Comparison of ENCODE assay signal across 19 cellular contexts in genomic region chr17:81129289-81129688, GRCh38. TPM values are rescaled to one million over a fixed set of nuclear protein-coding genes. Genes with fewer than 3 reads are reported as not detected.
DNase-seq lines count a peak whose midpoint lies in the region; ATAC-seq, FAIRE-seq and TF ChIP-seq lines count a peak whose summit lies in the region.
"Had no signal": no experiment of that assay in that cellular context is flagged by ENCODE, and none has a peak within 500 bp of the region (broad histone marks: within the 10 kb centered on the region; RNA-seq: fewer than 3 reads in every experiment).

No MANE protein-coding gene starts in this region.

- H3K27ac ChIP-seq in Panc1 (ENCODE audit: low read length) (no peak overlapping the region), H1 (ENCODE audit: low read depth, low read length) (no peak overlapping the region)
- H3K27ac ChIP-seq in CD8-positive, alpha-beta T cell (ENCODE audit: low read depth, low read length), result no peak overlapping the region
- H3K27ac ChIP-seq: body of pancreas, left lung had no signal

- H4K8ac ChIP-seq in H1 (ENCODE audit: extremely low read depth, insufficient read depth, low read length), result peak overlapping the region; percentile 51

- no peaks in the 10 kb centered on the region for H3K36me3 Mint-ChIP-seq in CD8-positive, alpha-beta T cell

- no peak overlapping the region for H3K27ac Mint-ChIP-seq in CD8-positive, alpha-beta T cell
- H3K27ac Mint-ChIP-seq: stimulated activated naive CD8-positive, alpha-beta T cell treated with anti-CD3 and anti-CD28 coated beads, Interleukin-15, Interleukin-2, amounts not matched to agents 100 ng/mL and 50 ng/mL, for 24 hours; T-helper 17 cell had no signal

- no peaks in the 10 kb centered on the region for H3K36me3 ChIP-seq in Panc1 (ENCODE audit: control insufficient read depth, insufficient read depth, low read length)
- H3K36me3 ChIP-seq in H1 (ENCODE audit: control insufficient read depth in 2 of 4, insufficient read depth in 4 of 4, low read length in 3 of 4), result no peaks in the 10 kb centered on the region
- no peaks in the 10 kb centered on the region for H3K36me3 ChIP-seq in CD8-positive, alpha-beta T cell (ENCODE audit: insufficient read depth, low read length)

- DNase-seq in ELR (ENCODE audit: low read depth), result peak; percentile 20
- DNase-seq in Panc1 (ENCODE audit: low read depth, low spot score), result no peak
- peak in 1 of 2 experiments; percentile 72 for DNase-seq in H1 (ENCODE audit: low read depth in 1 of 2, low spot score in 2 of 2)
- no peak for DNase-seq in retinal pigment epithelial cell (ENCODE audit: low read depth)
- no peak for DNase-seq in CD8-positive, alpha-beta T cell
- no peak for DNase-seq in EL
- DNase-seq in pons (ENCODE audit: low spot score), result no peak
- DNase-seq: activated CD4-positive, alpha-beta T cell treated with anti-CD3 and anti-CD28 coated beads for 1 hour; activated naive CD4-positive, alpha-beta T cell; body of pancreas; effector CD4-positive, alpha-beta T cell; HCEC 1CT; left lung; NCI-H1092; T-helper 17 cell had no signal

- 79% methylated on average over 11 of the region's 11 CpGs; no CpG with 5 or more reads in 1 of the 2 experiments for WGBS in H1 (ENCODE audit: extremely low coverage in 1 of 2, insufficient coverage in 1 of 2, insufficient read length in 1 of 2, insufficient replicate concordance in 2 of 2, low coverage in 1 of 2, low lambda C conversion rate in 2 of 2, missing lambda C conversion rate in 1 of 2), 2 experiments

- no peak overlapping the region for H3K14ac ChIP-seq in H1 (ENCODE audit: insufficient read length)

- H3K27me3 ChIP-seq in Panc1 (ENCODE audit: control insufficient read depth, insufficient read depth, low read length) (no peaks in the 10 kb centered on the region), H1 (replicated peaks in 1 of 4; ENCODE audit: control insufficient read depth in 3 of 4, extremely low read depth in 1 of 4, insufficient read depth in 3 of 4, low read length in 3 of 4) (no peaks in the 10 kb centered on the region)
- no peaks in the 10 kb centered on the region for H3K27me3 ChIP-seq in CD8-positive, alpha-beta T cell (ENCODE audit: insufficient read depth, low read length)
- H3K27me3 ChIP-seq: body of pancreas, left lung had no signal

- FAIRE-seq in H1 (lab: Jason Lieb, UNC), result no peak
- FAIRE-seq: GM12892 had no signal

- H3K79me2 ChIP-seq in H1 (ENCODE audit: control insufficient read depth in 1 of 2, insufficient read depth in 2 of 2, low read length in 2 of 2), result no peaks in the 10 kb centered on the region

- no peaks in the 10 kb centered on the region for H3K79me1 ChIP-seq in H1 (ENCODE audit: low read depth, low read length)

- H4K91ac ChIP-seq in H1 (replicated peaks; ENCODE audit: insufficient read length, low read length), result no peak overlapping the region

- no peak overlapping the region for H3K4me3 Mint-ChIP-seq in CD8-positive, alpha-beta T cell
- H3K4me3 Mint-ChIP-seq: stimulated activated naive CD8-positive, alpha-beta T cell treated with anti-CD3 and anti-CD28 coated beads, Interleukin-15, Interleukin-2, amounts not matched to agents 100 ng/mL and 50 ng/mL, for 24 hours; T-helper 17 cell had no signal

- peak; percentile 32; the same call in 1 of the 2 replicates for ATAC-seq in Panc1
- no peak for ATAC-seq in CD8-positive, alpha-beta T cell
- ATAC-seq: body of pancreas, T-helper 17 cell had no signal

- no peak overlapping the region for H3K18ac ChIP-seq in H1 (ENCODE audit: extremely low read depth, low read length)

- H2BK120ac ChIP-seq in H1 (replicated peaks; ENCODE audit: low read depth, low read length), result no peak overlapping the region

- CTCF ChIA-PET in Panc1 (lab: Charles Lee) (no interaction called here), H1 (lab: Charles Lee; ENCODE audit: partially characterized antibody) (interaction anchor here (0.7 to 1.6 kb wide), 25 partner anchors 9 to 141 kb away, joined by 3 to 8 read pairs (median 3); no protein-coding TSS in a partner anchor)
- CTCF ChIA-PET in CD8-positive, alpha-beta T cell (lab: Charles Lee), result no interaction called here

- H3K4me1 Mint-ChIP-seq in CD8-positive, alpha-beta T cell (ENCODE audit: low read depth), result no peaks in the 10 kb centered on the region
- H3K4me1 Mint-ChIP-seq: T-helper 17 cell had no signal

- H3K4me3 ChIP-seq in Panc1 (ENCODE audit: low read depth in 2 of 2, low read length in 2 of 2) (no peak overlapping the region), H1 (ENCODE audit: extremely low read depth in 1 of 4, insufficient read depth in 2 of 4, low read depth in 3 of 4, low read length in 4 of 4) (no peak overlapping the region), retinal pigment epithelial cell (ENCODE audit: low read length) (no peak overlapping the region)
- H3K4me3 ChIP-seq in CD8-positive, alpha-beta T cell (ENCODE audit: low read depth, low read length), result no peak overlapping the region
- H3K4me3 ChIP-seq: body of pancreas had no signal

- TF ChIP-seq POLR2A in H1 (IDR thresholded peaks at IDR 0.05; ENCODE audit: control extremely low read depth in 1 of 2, low read depth in 2 of 2, low read length in 2 of 2), result no peak

- no peak overlapping the region for H2BK15ac ChIP-seq in H1 (ENCODE audit: low read length)

- TF ChIP-seq CTCF in Panc1 (IDR thresholded peaks at IDR 0.05), result no peak; the same call in 1 of the 2 replicates
- TF ChIP-seq CTCF in H1 (IDR thresholded peaks at IDR 0.05; ENCODE audit: control extremely low read depth in 1 of 3, insufficient read depth in 1 of 3, low read depth in 1 of 3, low read length in 3 of 3), result peak; percentile 53 to 64 (median 62)
- TF ChIP-seq CTCF in retinal pigment epithelial cell (conservative IDR thresholded peaks at IDR 0.05; ENCODE audit: low read depth, low read length), result peak; percentile 29
- no peak for TF ChIP-seq CTCF in CD8-positive, alpha-beta T cell (IDR thresholded peaks at IDR 0.05)

- no peaks in the 10 kb centered on the region for H3K23me2 ChIP-seq in H1 (ENCODE audit: low read depth, low read length)

- H3K9me3 Mint-ChIP-seq in CD8-positive, alpha-beta T cell, result no peaks in the 10 kb centered on the region
- H3K9me3 Mint-ChIP-seq: stimulated activated naive CD8-positive, alpha-beta T cell treated with anti-CD3 and anti-CD28 coated beads, Interleukin-15, Interleukin-2, amounts not matched to agents 100 ng/mL and 50 ng/mL, for 24 hours had no signal

- H2AK5ac ChIP-seq in H1 (ENCODE audit: low read depth, low read length), result no peak overlapping the region

- peaks cover 0 to 2% of the 10 kb centered on the region in 2 experiments for H4K20me1 ChIP-seq in H1 (replicated peaks in 1 of 2; ENCODE audit: control insufficient read depth in 1 of 2, insufficient read depth in 2 of 2, low read length in 2 of 2)

- H3K9me3 ChIP-seq in Panc1 (ENCODE audit: control insufficient read depth, insufficient read depth, low read depth, low read length) (no peaks in the 10 kb centered on the region), H1 (ENCODE audit: insufficient read depth in 2 of 2, low read depth in 1 of 2, low read length in 1 of 2) (no peaks in the 10 kb centered on the region)
- H3K9me3 ChIP-seq in CD8-positive, alpha-beta T cell (ENCODE audit: low read length), result no peaks in the 10 kb centered on the region
- H3K9me3 ChIP-seq: body of pancreas, left lung had no signal

- peak; percentile 72 to 77 for TF ChIP-seq RAD21 in H1 (IDR thresholded peaks at IDR 0.05 in 1 of 2, conservative IDR thresholded peaks at IDR 0.05 in 1 of 2; ENCODE audit: low read depth in 2 of 2, low read length in 2 of 2)

- intact Hi-C loops in Panc1 (cut with micrococcal nuclease; ENCODE audit: unreplicated experiment), result no loop called here
- intact Hi-C loops in CD8-positive, alpha-beta T cell (cut with DNase I, micrococcal nuclease), result no loop called here

- H3K9ac ChIP-seq in H1 (replicated peaks in 1 of 4; ENCODE audit: extremely low read depth in 1 of 4, low read depth in 3 of 4, low read length in 3 of 4), result no peak overlapping the region

- in situ Hi-C loops in Panc1 (cut with HindIII; ENCODE audit: low pct_unique_long_range_greater_than_20kb, low sequenced_read_pairs), result no loop called here

- no peak for TF ChIP-seq EP300 in H1 (IDR thresholded peaks at IDR 0.05; ENCODE audit: borderline replicate concordance in 1 of 2, low read depth in 2 of 2, low read length in 2 of 2)

- no peak overlapping the region for H2AFZ ChIP-seq in H1 (ENCODE audit: low read length)

- no peak overlapping the region for H2BK5ac ChIP-seq in H1 (ENCODE audit: low read depth, low read length)

- H3K27me3 Mint-ChIP-seq in CD8-positive, alpha-beta T cell (ENCODE audit: low read depth), result no peaks in the 10 kb centered on the region
- H3K27me3 Mint-ChIP-seq: stimulated activated naive CD8-positive, alpha-beta T cell treated with anti-CD3 and anti-CD28 coated beads, Interleukin-15, Interleukin-2, amounts not matched to agents 100 ng/mL and 50 ng/mL, for 24 hours; T-helper 17 cell had no signal

- no TSS peak for BruUV-seq in Panc1 (replicated peaks; lab: Mats Ljungman, UMichigan)

- H3K4me1 ChIP-seq in Panc1 (ENCODE audit: control insufficient read depth, insufficient read depth, low read length) (peaks cover 16% of the 10 kb centered on the region), H1 (replicated peaks in 1 of 4; ENCODE audit: control insufficient read depth in 3 of 4, insufficient read depth in 4 of 4, low read length in 3 of 4) (peaks cover 0 to 11% (median 6%) of the 10 kb centered on the region in 4 experiments; a peak in 3 of 7 replicates)
- no peaks in the 10 kb centered on the region for H3K4me1 ChIP-seq in CD8-positive, alpha-beta T cell (ENCODE audit: insufficient read depth, low read length)
- H3K4me1 ChIP-seq: body of pancreas, left lung had no signal

- H3K4ac ChIP-seq in H1 (replicated peaks; ENCODE audit: insufficient read length, low read depth, low read length), result no peak overlapping the region

- H2BK20ac ChIP-seq in H1 (ENCODE audit: low read length), result no peak overlapping the region

- H3K23ac ChIP-seq in H1 (ENCODE audit: insufficient read length), result no peak overlapping the region

- H3K4me2 ChIP-seq in H1 (ENCODE audit: insufficient read depth in 1 of 2, low read depth in 2 of 2, low read length in 2 of 2), result no peak overlapping the region

- no peak overlapping the region for H4K5ac ChIP-seq in H1 (ENCODE audit: insufficient read length, low read depth, low read length)

- POLR2A ChIA-PET in Panc1 (lab: Charles Lee) (interaction anchor here (0.6 kb wide), 1 partner anchor 19 kb away, joined by 6 read pairs; no protein-coding TSS in a partner anchor), H1 (lab: Charles Lee; ENCODE audit: partially characterized antibody) (interaction anchor here (1.3 kb wide), 1 partner anchor 10 kb away, joined by 3 read pairs; no protein-coding TSS in a partner anchor)
- POLR2A ChIA-PET in CD8-positive, alpha-beta T cell (lab: Charles Lee), result no interaction called here

- H2BK12ac ChIP-seq in H1 (ENCODE audit: low read depth, low read length), result no peak overlapping the region

- no peak overlapping the region for H3K56ac ChIP-seq in H1 (replicated peaks; ENCODE audit: insufficient read length, low read depth, low read length)

RNA-seq across cellular contexts. Expression of gene PVALEF, which starts 36.0 kb away (rescaled TPM):
- not detected for total RNA-seq in Panc1 (2021; ENCODE audit: unreplicated experiment)
- polyA plus RNA-seq in Panc1 (2012; ENCODE audit: insufficient read length), result not detected
- not detected in 2 replicates for total RNA-seq in H1 (2021; fragmentation: NEBNext Ultra II Directional; extraction: Animal tissue kit (Norgen Biotek cat#: 25700))
- 0.03 and 0.05 TPM in 2 replicates for polyA plus RNA-seq in H1 (2011; rRNA removed)
- not detected for polyA plus RNA-seq in H1 (2011; cell fraction: cytosol; rRNA removed)
- not detected for polyA plus RNA-seq in H1 (2011; cell fraction: nucleus; rRNA removed)
- 0.12 TPM in 1 of 4 replicates, not detected in the others for polyA plus RNA-seq in H1 (2012, experiment 1 of 2)
- not detected for polyA plus RNA-seq in H1 (2012, experiment 2 of 2)
- not detected for polyA plus RNA-seq in H1 (2013, experiment 1 of 2)
- not detected for polyA plus RNA-seq in H1 (2013, experiment 2 of 2)
- polyA minus RNA-seq in H1 (2011; rRNA and poly(A)+ RNA removed), result not detected in 2 replicates
- not detected for polyA minus RNA-seq in H1 (2011; cell fraction: cytosol; rRNA and poly(A)+ RNA removed)
- polyA minus RNA-seq in H1 (2011; cell fraction: nucleus; rRNA and poly(A)+ RNA removed), result not detected
- total RNA-seq in CD8-positive, alpha-beta T cell, result not detected
- total RNA-seq: body of pancreas, left lung, pulmonary artery endothelial cell, T-helper 17 cell had no signal
- polyA plus RNA-seq: BJ had no signal

RNA-seq across cellular contexts. Expression of gene AATK, which starts 36.7 kb away (rescaled TPM):
- total RNA-seq in Panc1 (2021; ENCODE audit: unreplicated experiment), result 3.7 TPM
- 6.9 TPM for polyA plus RNA-seq in Panc1 (2012; ENCODE audit: insufficient read length)
- total RNA-seq in H1 (2021; fragmentation: NEBNext Ultra II Directional; extraction: Animal tissue kit (Norgen Biotek cat#: 25700)), result 3.2 and 3.5 TPM in 2 replicates
- polyA plus RNA-seq in H1 (2011; rRNA removed), result 1.7 and 3.6 TPM in 2 replicates
- polyA plus RNA-seq in H1 (2011; cell fraction: cytosol; rRNA removed), result 2.2 TPM
- polyA plus RNA-seq in H1 (2011; cell fraction: nucleus; rRNA removed), result 7.4 TPM
- polyA plus RNA-seq in H1 (2012, experiment 1 of 2), result 2.2 to 3.3 TPM (median 2.6 TPM) in 4 replicates
- polyA plus RNA-seq in H1 (2012, experiment 2 of 2), result 1.1 TPM
- 1.9 TPM for polyA plus RNA-seq in H1 (2013, experiment 1 of 2)
- 1.8 TPM for polyA plus RNA-seq in H1 (2013, experiment 2 of 2)
- polyA minus RNA-seq in H1 (2011; rRNA and poly(A)+ RNA removed), result 1.4 and 2.8 TPM in 2 replicates
- 5.8 TPM for polyA minus RNA-seq in H1 (2011; cell fraction: cytosol; rRNA and poly(A)+ RNA removed)
- polyA minus RNA-seq in H1 (2011; cell fraction: nucleus; rRNA and poly(A)+ RNA removed), result 4.8 TPM
- under 1 TPM; 0.30 to 0.72 TPM for total RNA-seq in CD8-positive, alpha-beta T cell

Comparison
In these comparisons a context has a peak if more than half of its experiments do, and no peak if none do; other contexts are left out.
1. CTCF ChIP-seq: peak in H1 (3 of 3) and retinal pigment epithelial cell (single experiment); none in Panc1 (single experiment) and CD8-positive, alpha-beta T cell (single experiment).